In the genomic region with DNA sequence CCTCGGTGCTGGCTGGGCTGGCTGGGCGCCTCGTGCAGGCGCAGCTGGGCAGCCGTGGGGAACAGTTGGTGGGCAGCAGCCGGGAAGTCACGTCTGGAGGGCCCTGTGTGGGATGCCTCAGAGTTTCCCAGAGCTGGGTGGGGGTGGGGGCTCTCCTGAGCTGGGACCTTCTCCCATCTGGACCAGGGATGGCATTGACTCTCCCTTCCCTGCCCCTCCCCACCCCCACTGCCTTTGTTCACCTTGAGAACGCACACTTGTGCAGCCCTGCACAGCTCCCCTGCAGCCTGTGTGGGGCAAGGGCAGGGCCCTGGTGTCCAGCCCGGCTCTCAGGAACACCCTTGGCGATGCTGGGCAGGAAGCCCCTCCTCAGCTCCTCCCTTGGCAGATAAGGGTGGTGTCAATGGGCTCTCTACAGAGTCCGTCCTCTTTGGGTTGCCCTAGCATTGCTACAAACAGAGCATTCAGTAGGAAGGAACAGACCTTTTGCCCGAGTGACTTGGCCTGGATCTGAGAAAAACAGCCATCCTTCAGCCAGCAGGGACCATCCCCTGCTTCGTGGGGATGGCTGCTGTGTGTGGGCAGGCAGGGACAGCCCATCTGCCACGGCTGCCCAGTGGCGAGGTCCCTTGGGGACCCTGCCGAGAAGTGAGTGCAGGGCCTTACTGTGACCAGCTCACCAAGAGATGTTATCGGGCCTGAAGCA, we compare ENCODE assay signal across 12 cellular contexts. TPM values are rescaled to one million over a fixed set of nuclear protein-coding genes. Genes with fewer than 3 reads are reported as not detected.
DNase-seq lines count a peak whose midpoint lies in the region; ATAC-seq and TF ChIP-seq lines count a peak whose summit lies in the region.
"Had no signal": no experiment of that assay in that cellular context is flagged by ENCODE, and none has a peak within 500 bp of the region (broad histone marks: within the 10 kb centered on the region; RNA-seq: fewer than 3 reads in every experiment).

No MANE protein-coding gene starts in this region.

- peak overlapping the region in 1 of 2 experiments; percentile 26 for H3K14ac ChIP-seq in mesenchymal stem cell (ENCODE audit: low read length in 2 of 2)

- peaks cover 7% of the 10 kb centered on the region for H3K27me3 Mint-ChIP-seq in endothelial cell (ENCODE audit: unreplicated experiment)

- H2BK15ac ChIP-seq in mesenchymal stem cell (ENCODE audit: low read depth, poor library complexity, severe bottlenecking): no peak overlapping the region

- POLR2A ChIA-PET in SK-N-SH (lab: Yijun Ruan, JAX): interaction anchor here (1.0 to 1.6 kb wide), 3 partner anchors 25 to 86 kb away, joined by 4 to 8 read pairs (median 4); partner anchors contain the start of gene KLF13

- H4K20me1 ChIP-seq in SK-N-SH (ENCODE audit: insufficient read depth): no peaks in the 10 kb centered on the region

- no peaks in the 10 kb centered on the region for H3K9me2 ChIP-seq in SK-N-SH

- H3K9me3 Mint-ChIP-seq in endothelial cell (ENCODE audit: unreplicated experiment): no peaks in the 10 kb centered on the region

- H3K18ac ChIP-seq in mesenchymal stem cell (ENCODE audit: low read depth in 1 of 2, low read length in 2 of 2): no peak overlapping the region

- H2AFZ ChIP-seq in SK-N-SH (ENCODE audit: low read depth) (no peak overlapping the region), mesenchymal stem cell (ENCODE audit: low read depth, low read length) (peak overlapping the region; percentile 46)

- no peak overlapping the region for H4K91ac ChIP-seq in mesenchymal stem cell (ENCODE audit: low read length)

- no peak overlapping the region for H3K27ac Mint-ChIP-seq in endothelial cell (ENCODE audit: unreplicated experiment)

- H3K9me3 ChIP-seq in BE2C (no peaks in the 10 kb centered on the region), SK-N-SH (no peaks in the 10 kb centered on the region), mesenchymal stem cell (ENCODE audit: control insufficient read depth, low read length) (no peaks in the 10 kb centered on the region)
- H3K9me3 ChIP-seq: vagina had no signal

- H3K4ac ChIP-seq in mesenchymal stem cell (ENCODE audit: low read depth in 1 of 2, low read length in 2 of 2): no peak overlapping the region

- TF ChIP-seq EP300 in SK-N-SH (IDR thresholded peaks at IDR 0.05; ENCODE audit: borderline replicate concordance in 1 of 2, low read depth in 1 of 2, low read length in 1 of 2): peak in 1 of 2 experiments; percentile 77; a peak in 2 of 4 replicates

- H3K4me3 Mint-ChIP-seq in endothelial cell (ENCODE audit: unreplicated experiment): no peak overlapping the region

- WGBS in SK-N-SH (ENCODE audit: low lambda C conversion rate): 60% methylated on average over 14 of the region's 17 CpGs
- WGBS in mesenchymal stem cell: 66% methylated on average over 17 of the region's 17 CpGs

- CTCF ChIA-PET in SK-N-SH (lab: Yijun Ruan, JAX): interaction anchor here (0.9 to 2.1 kb wide), 6 partner anchors 16 to 91 kb away, joined by 3 to 6 read pairs (median 4); no protein-coding TSS in a partner anchor

- H3K27me3 ChIP-seq in BE2C: no peaks in the 10 kb centered on the region
- H3K27me3 ChIP-seq in SK-N-SH (ENCODE audit: insufficient read depth): no peaks in the 10 kb centered on the region
- peaks cover 23 to 47% of the 10 kb centered on the region in 2 experiments for H3K27me3 ChIP-seq in mesenchymal stem cell (ENCODE audit: control insufficient read depth in 1 of 2, insufficient read depth in 1 of 2, low read length in 2 of 2)
- H3K27me3 ChIP-seq: vagina had no signal

- no peaks in the 10 kb centered on the region for H3K79me2 ChIP-seq in SK-N-SH (ENCODE audit: insufficient read depth)

- H3K4me1 Mint-ChIP-seq in endothelial cell (ENCODE audit: unreplicated experiment): no peaks in the 10 kb centered on the region

- no peak overlapping the region for H2BK120ac ChIP-seq in mesenchymal stem cell (ENCODE audit: low read depth, low read length)

- ATAC-seq in GM18907 (IDR thresholded peaks at IDR 0.05; ENCODE audit: unreplicated experiment) (peak; percentile 44), omental fat pad (ENCODE audit: low FRiP score) (no peak), HG03175 (IDR thresholded peaks at IDR 0.05; ENCODE audit: unreplicated experiment) (no peak)

- H2BK5ac ChIP-seq in mesenchymal stem cell (ENCODE audit: low read depth, low read length, poor library complexity, severe bottlenecking): no peak overlapping the region

- no peak overlapping the region for H3K9ac ChIP-seq in SK-N-SH
- H3K9ac ChIP-seq in mesenchymal stem cell (ENCODE audit: low read length): no peak overlapping the region

- H3K4me2 ChIP-seq in SK-N-SH (no peak overlapping the region), mesenchymal stem cell (ENCODE audit: low read length, poor library complexity, severe bottlenecking) (no peak overlapping the region)

- TF ChIP-seq CTCF in BE2C (IDR thresholded peaks at IDR 0.05; ENCODE audit: low read depth, low read length) (no peak), SK-N-SH (IDR thresholded peaks at IDR 0.05) (no peak), omental fat pad (IDR thresholded peaks at IDR 0.05) (no peak), endothelial cell (IDR thresholded peaks at IDR 0.05; ENCODE audit: unreplicated experiment) (no peak)

- TF ChIP-seq RAD21 in SK-N-SH (IDR thresholded peaks at IDR 0.05; ENCODE audit: low read length): no peak; the same call in 1 of the 2 replicates

- H3K79me1 ChIP-seq in mesenchymal stem cell (replicated peaks; ENCODE audit: low read length, poor library complexity, severe bottlenecking): no peaks in the 10 kb centered on the region

- H3K36me3 Mint-ChIP-seq in endothelial cell (ENCODE audit: low read depth, unreplicated experiment): no peaks in the 10 kb centered on the region

- H3F3A ChIP-seq in SK-N-SH (replicated peaks; ENCODE audit: insufficient read depth): no peaks in the 10 kb centered on the region

- peak overlapping the region in 1 of 2 experiments; percentile 94; a peak in 2 of 4 replicates for H3K27ac ChIP-seq in SK-N-SH (ENCODE audit: low read depth in 2 of 2, low read length in 1 of 2)
- no peak overlapping the region for H3K27ac ChIP-seq in mesenchymal stem cell (ENCODE audit: low read length, poor library complexity, severe bottlenecking)
- H3K27ac ChIP-seq: vagina had no signal

- no peak overlapping the region for H3K23ac ChIP-seq in mesenchymal stem cell (ENCODE audit: low read length in 2 of 2)

- H3K4me3 ChIP-seq in BE2C (ENCODE audit: low read depth, low read length) (peak overlapping the region; percentile 21; the same call in 1 of the 2 replicates), SK-N-SH (ENCODE audit: low read depth in 2 of 2, low read length in 1 of 2) (no peak overlapping the region), mesenchymal stem cell (ENCODE audit: insufficient read depth in 1 of 2, low read depth in 1 of 2, low read length in 2 of 2) (no peak overlapping the region)
- H3K4me3 ChIP-seq: vagina had no signal

- H3K36me3 ChIP-seq in BE2C (no peaks in the 10 kb centered on the region), SK-N-SH (replicated peaks in 1 of 2; ENCODE audit: control insufficient read depth in 1 of 2, insufficient read depth in 2 of 2, low read length in 1 of 2) (no peaks in the 10 kb centered on the region), mesenchymal stem cell (ENCODE audit: control insufficient read depth in 1 of 2, insufficient read depth in 2 of 2, low read depth in 1 of 2, low read length in 2 of 2) (no peaks in the 10 kb centered on the region)
- H3K36me3 ChIP-seq: vagina had no signal

- no peak overlapping the region for H4K8ac ChIP-seq in mesenchymal stem cell (ENCODE audit: low read length)

- H2AK5ac ChIP-seq in mesenchymal stem cell (ENCODE audit: low read length, severe bottlenecking): no peak overlapping the region

- DNase-seq in BE2C: peak; percentile 98
- peak; percentile 93 for DNase-seq in SK-N-SH
- no peak for DNase-seq in mesenchymal stem cell
- no peak for DNase-seq in midbrain (lab: John Stamatoyannopoulos, UW)
- DNase-seq in omental fat pad (ENCODE audit: low spot score): no peak
- no peak for DNase-seq in endothelial cell (ENCODE audit: low spot score)
- DNase-seq: amniotic stem cell; effector memory CD4-positive, alpha-beta T cell; MM.1S had no signal

- peaks cover 79% of the 10 kb centered on the region for H3K4me1 ChIP-seq in BE2C
- peaks cover 0 to 82% of the 10 kb centered on the region in 2 experiments; a peak in 2 of 4 replicates for H3K4me1 ChIP-seq in SK-N-SH (ENCODE audit: control insufficient read depth in 1 of 2, insufficient read depth in 2 of 2, low read depth in 1 of 2, low read length in 1 of 2)
- peaks cover 4% of the 10 kb centered on the region for H3K4me1 ChIP-seq in mesenchymal stem cell (ENCODE audit: control insufficient read depth, insufficient read depth, low read depth, low read length)

- no peak overlapping the region for H2BK12ac ChIP-seq in mesenchymal stem cell (ENCODE audit: low read length in 2 of 2)

TF ChIP-seq in SK-N-SH, 30 proteins besides CTCF, POLR2A, EP300 and RAD21 (continues in another document):
- peak; percentile 71; the same call in 1 of the 2 replicates for TF ChIP-seq RCOR1 (IDR thresholded peaks at IDR 0.05; ENCODE audit: low read length)
- no peak for TF ChIP-seq SMC3 (IDR thresholded peaks at IDR 0.05; ENCODE audit: low read depth, low read length)
- peak; percentile 99 for TF ChIP-seq GATA2 (CRISPR knock-in tag; IDR thresholded peaks at IDR 0.05)
- no peak for TF ChIP-seq FOSL2 (IDR thresholded peaks at IDR 0.05; ENCODE audit: borderline replicate concordance, low read depth)
- peak; percentile 79; the same call in 1 of the 2 replicates for TF ChIP-seq FOXJ3 (CRISPR knock-in tag; IDR thresholded peaks at IDR 0.05)

RNA-seq across cellular contexts. Expression of gene KLF13, which starts 25.5 kb away (rescaled TPM):
- polyA plus RNA-seq in BE2C (2012; ENCODE audit: insufficient read depth, insufficient read length, low read depth): 88.9 TPM
- polyA plus RNA-seq in SK-N-SH (2012; rRNA removed): 7.1 and 8.6 TPM in 2 replicates
- 9.4 and 11.1 TPM in 2 replicates for polyA plus RNA-seq in SK-N-SH (2012; cell fraction: cytosol; rRNA removed)
- 7.4 and 9.3 TPM in 2 replicates for polyA plus RNA-seq in SK-N-SH (2012; cell fraction: nucleus; rRNA removed)
- polyA plus RNA-seq in mesenchymal stem cell (2013, experiment 1 of 2): 93.2 TPM
- polyA plus RNA-seq in mesenchymal stem cell (2013, experiment 2 of 2): 91.8 TPM
- 10 to 100 TPM; 49.7 to 67.5 (median 62.3) TPM for total RNA-seq in omental fat pad
- 45.1 TPM for total RNA-seq in endothelial cell (ENCODE audit: unreplicated experiment)

Comparison
In these comparisons a context has a peak if more than half of its experiments do, and no peak if none do; other contexts are left out.
1. DNase-seq: peak in BE2C (single experiment) and SK-N-SH (single experiment); none in mesenchymal stem cell (single experiment), midbrain (single experiment), omental fat pad (single experiment) and endothelial cell (single experiment).